Comparison of ENCODE assay signal across 7 cellular contexts in genomic region chr10:70355234-70356021, GRCh38.
DNase-seq lines count a peak whose midpoint lies in the region; ATAC-seq and TF ChIP-seq lines count a peak whose summit lies in the region.

No MANE protein-coding gene starts in this region.

- H3K27ac ChIP-seq in brain microvascular endothelial cell = no peak overlapping the region

- no peaks in the 10 kb centered on the region for H3K27me3 ChIP-seq in brain microvascular endothelial cell (replicated peaks)

- H3K4me3 ChIP-seq in brain microvascular endothelial cell (ENCODE audit: low read depth, low read length) = no peak overlapping the region

- in situ Hi-C loops in brain microvascular endothelial cell (cut with HindIII; ENCODE audit: low pct_ligation_motif_present, low sequenced_read_pairs) = no loop called here

- no peak for TF ChIP-seq CTCF in brain microvascular endothelial cell (IDR thresholded peaks at IDR 0.05; ENCODE audit: low read depth, low read length, missing control alignments)

- ATAC-seq in GM18868 (IDR thresholded peaks at IDR 0.05; ENCODE audit: unreplicated experiment) (peak; percentile 73), HG02588 (IDR thresholded peaks at IDR 0.05; ENCODE audit: unreplicated experiment) (peak; percentile 61)

- no peaks in the 10 kb centered on the region for H3K36me3 ChIP-seq in brain microvascular endothelial cell (replicated peaks)

- DNase-seq in NCI-H82 treated with DMSO at 0.1 percent for 48 hours (lab: John Stamatoyannopoulos, UW; ENCODE audit: unreplicated experiment) (peak; percentile 11), left kidney (ENCODE audit: low read depth, low spot score) (peak; percentile 32), brain microvascular endothelial cell (no peak), NCI-H146 (lab: John Stamatoyannopoulos, UW) (no peak), DMS53 (lab: John Stamatoyannopoulos, UW) (no peak)

Comparison
In these comparisons a context has a peak if more than half of its experiments do, and no peak if none do; other contexts are left out.
1. DNase-seq: peak in NCI-H82 treated with DMSO at 0.1 percent for 48 hours (single experiment) and left kidney (single experiment); none in brain microvascular endothelial cell (single experiment), NCI-H146 (single experiment) and DMS53 (single experiment).